8 cellular contexts compared by ENCODE assay signal in genomic region chr4:164956766-164957643, GRCh38. TPM values are rescaled to one million over a fixed set of nuclear protein-coding genes. Genes with fewer than 3 reads are reported as not detected.
DNase-seq lines count a peak whose midpoint lies in the region; ATAC-seq and TF ChIP-seq lines count a peak whose summit lies in the region.

No MANE protein-coding gene starts in this region.

- no peaks in the 10 kb centered on the region for H3K9me3 ChIP-seq in CD4-positive, alpha-beta T cell (ENCODE audit: control insufficient read depth, low read length)
- H3K9me3 ChIP-seq in psoas muscle: no peaks in the 10 kb centered on the region

- no peaks in the 10 kb centered on the region for H3K36me3 ChIP-seq in psoas muscle (ENCODE audit: insufficient read depth in 1 of 2, low read depth in 1 of 2)

- no peak overlapping the region for H3K27ac ChIP-seq in CD4-positive, alpha-beta T cell (ENCODE audit: low read depth, low read length)
- no peak overlapping the region; the same call in 1 of the 2 replicates for H3K27ac ChIP-seq in HL-60 (replicated peaks)
- no peak overlapping the region for H3K27ac ChIP-seq in psoas muscle

- ATAC-seq in CD4-positive, alpha-beta T cell (ENCODE audit: poor library complexity): peak; percentile 98
- ATAC-seq in GM19455 (IDR thresholded peaks at IDR 0.05; ENCODE audit: unreplicated experiment): peak; percentile 100
- ATAC-seq in SK-N-SH treated with all-trans-retinoic acid at 6 μM for 48 hours: peak; percentile 98
- ATAC-seq in activated naive CD8-positive, alpha-beta T cell treated with anti-CD3 and anti-CD28 coated beads, Interleukin-2, amount 50 U/mL, for 24 hours: peak; percentile 100
- peak; percentile 99 to 100 for ATAC-seq in left cardiac atrium
- peak; percentile 86 to 100 (median 98) for ATAC-seq in psoas muscle

- no peaks in the 10 kb centered on the region for H3K27me3 ChIP-seq in CD4-positive, alpha-beta T cell (ENCODE audit: control insufficient read depth, insufficient read depth, low read length)
- no peaks in the 10 kb centered on the region for H3K27me3 ChIP-seq in HL-60 (ENCODE audit: insufficient read depth, poor library complexity, severe bottlenecking)
- H3K27me3 ChIP-seq in psoas muscle (ENCODE audit: insufficient read depth in 3 of 3, low read length in 2 of 3): no peaks in the 10 kb centered on the region

- peaks cover 4% of the 10 kb centered on the region for H3K36me3 Mint-ChIP-seq in CD4-positive, alpha-beta T cell (ENCODE audit: low read depth)
- H3K36me3 Mint-ChIP-seq in activated naive CD8-positive, alpha-beta T cell treated with anti-CD3 and anti-CD28 coated beads, Interleukin-2, amount 50 U/mL, for 24 hours (ENCODE audit: low read depth): peaks cover 3% of the 10 kb centered on the region

- no peaks in the 10 kb centered on the region for H3K4me1 ChIP-seq in psoas muscle

- no peak for TF ChIP-seq CTCF in CD4-positive, alpha-beta T cell (IDR thresholded peaks at IDR 0.05)
- TF ChIP-seq CTCF in HL-60 (IDR thresholded peaks at IDR 0.05; ENCODE audit: insufficient read depth, low read length) (no peak), psoas muscle (IDR thresholded peaks at IDR 0.05) (no peak)

- POLR2A ChIA-PET in CD4-positive, alpha-beta T cell (lab: Charles Lee): interaction anchor here (1.0 kb wide), 1 partner anchor 21 kb away, joined by 3 read pairs; the partner anchor contains the start of gene TRIM61

- 6 to 7% (median 6%) methylated on average over 45 to 46 of the region's 46 CpGs for WGBS in psoas muscle, 3 donors

- peak overlapping the region; percentile 85 for H3K4me3 Mint-ChIP-seq in CD4-positive, alpha-beta T cell
- peak overlapping the region; percentile 86 for H3K4me3 Mint-ChIP-seq in activated naive CD8-positive, alpha-beta T cell treated with anti-CD3 and anti-CD28 coated beads, Interleukin-2, amount 50 U/mL, for 24 hours

- H3K27me3 Mint-ChIP-seq in CD4-positive, alpha-beta T cell: peaks cover 15% of the 10 kb centered on the region
- H3K27me3 Mint-ChIP-seq in activated naive CD8-positive, alpha-beta T cell treated with anti-CD3 and anti-CD28 coated beads, Interleukin-2, amount 50 U/mL, for 24 hours: peaks cover 2% of the 10 kb centered on the region

- H3K4me3 ChIP-seq in HL-60 (replicated peaks; ENCODE audit: insufficient read depth, low read length) (peak overlapping the region; percentile 64), psoas muscle (peak overlapping the region; percentile 81)

- CTCF ChIA-PET in CD4-positive, alpha-beta T cell (lab: Charles Lee): no interaction called here

- H3K4me1 Mint-ChIP-seq in CD4-positive, alpha-beta T cell (ENCODE audit: low read depth): peaks cover 20% of the 10 kb centered on the region
- peaks cover 22% of the 10 kb centered on the region for H3K4me1 Mint-ChIP-seq in activated naive CD8-positive, alpha-beta T cell treated with anti-CD3 and anti-CD28 coated beads, Interleukin-2, amount 50 U/mL, for 24 hours

- H3K27ac Mint-ChIP-seq in CD4-positive, alpha-beta T cell: peak overlapping the region; percentile 49
- peak overlapping the region; percentile 74 for H3K27ac Mint-ChIP-seq in activated naive CD8-positive, alpha-beta T cell treated with anti-CD3 and anti-CD28 coated beads, Interleukin-2, amount 50 U/mL, for 24 hours

- H3K9me3 Mint-ChIP-seq in CD4-positive, alpha-beta T cell: peaks cover 5% of the 10 kb centered on the region
- H3K9me3 Mint-ChIP-seq in activated naive CD8-positive, alpha-beta T cell treated with anti-CD3 and anti-CD28 coated beads, Interleukin-2, amount 50 U/mL, for 24 hours: peaks cover 20% of the 10 kb centered on the region

- DNase-seq in CD4-positive, alpha-beta T cell: peak; percentile 42 to 76 (median 64)
- peak; percentile 12 to 85 for DNase-seq in HL-60 (ENCODE audit: low read depth in 1 of 2, low spot score in 1 of 2)
- peak; percentile 78 for DNase-seq in activated naive CD8-positive, alpha-beta T cell treated with anti-CD3 and anti-CD28 coated beads, Interleukin-2, amount 50 U/mL, for 24 hours
- DNase-seq in left cardiac atrium: peak; percentile 80
- DNase-seq in psoas muscle: peak; percentile 69 to 81
- DNase-seq in ureter (ENCODE audit: low spot score): peak; percentile 83

- intact Hi-C loops in CD4-positive, alpha-beta T cell (cut with DNase I, micrococcal nuclease): loop anchor here in 1 of 2 experiments (10.0 kb wide), 1 partner anchor 158 kb away; the partner anchor contains the start of gene TMEM192
- intact Hi-C loops in left cardiac atrium (cut with DNase I) (no loop called here), psoas muscle (cut with DNase I) (no loop called here)

TF ChIP-seq in SK-N-SH treated with all-trans-retinoic acid at 6 μM for 48 hours, 23 proteins besides CTCF, POLR2A, EP300 and RAD21:
- 0 out of 2 replicates have a peak, but pooled peaks have one; percentile 43 for TF ChIP-seq CSDC2 (CRISPR knock-in tag; IDR thresholded peaks at IDR 0.05)
- TF ChIP-seq ZNF70 (CRISPR knock-in tag; IDR thresholded peaks at IDR 0.05): no peak
- TF ChIP-seq PPARA (CRISPR knock-in tag; IDR thresholded peaks at IDR 0.05; ENCODE audit: borderline replicate concordance): no peak
- peak; percentile 79 for TF ChIP-seq ZFP3 (CRISPR knock-in tag; IDR thresholded peaks at IDR 0.05)
- no peak for TF ChIP-seq ZFP30 (CRISPR knock-in tag; IDR thresholded peaks at IDR 0.05)
- no peak for TF ChIP-seq ESRRG (CRISPR knock-in tag; IDR thresholded peaks at IDR 0.05)
- 0 out of 2 replicates have a peak, but pooled peaks have one; percentile 18 for TF ChIP-seq SNAI2 (CRISPR knock-in tag; IDR thresholded peaks at IDR 0.05)
- no peak for TF ChIP-seq ZNF8 (CRISPR knock-in tag; IDR thresholded peaks at IDR 0.05)
- no peak for TF ChIP-seq OSR1 (CRISPR knock-in tag; IDR thresholded peaks at IDR 0.05)

RNA-seq across cellular contexts. Expression of gene TRIM61, which starts 20.5 kb away (rescaled TPM):
- total RNA-seq in CD4-positive, alpha-beta T cell: under 1 TPM; 0.22 to 0.47 TPM
- total RNA-seq in left cardiac atrium (1 to 10 TPM; 2.0 to 2.7 TPM), psoas muscle (under 1 TPM in 1 of 4 donors, not detected in 3; 0.58 TPM), ureter (2.6 TPM)
- polyA plus RNA-seq in psoas muscle: under 1 TPM in 2 of 3 donors, not detected in 1; 0.08 to 0.26 TPM
